In genomic region chr1:16017076-16017460, GRCh38 we compare ENCODE assay signal across 19 cellular contexts. TPM values are rescaled to one million over a fixed set of nuclear protein-coding genes. Genes with fewer than 3 reads are reported as not detected.
DNase-seq lines count a peak whose midpoint lies in the region; TF ChIP-seq lines count a peak whose summit lies in the region.
"Had no signal": no experiment of that assay in that cellular context is flagged by ENCODE, and none has a peak within 500 bp of the region (broad histone marks: within the 10 kb centered on the region; RNA-seq: fewer than 3 reads in every experiment).

No MANE protein-coding gene starts in this region.

- H3K4me1 ChIP-seq in adipocyte (ENCODE audit: control insufficient read depth, insufficient read depth, low read length) (peaks cover 70% of the 10 kb centered on the region), sigmoid colon (peaks cover 3 to 94% (median 80%) of the 10 kb centered on the region in 4 donors)

- no peak overlapping the region for H3K4me3 Mint-ChIP-seq in activated CD4-positive, alpha-beta T cell treated with anti-CD3 and anti-CD28 coated beads, Interleukin-2, amount 10 ng/mL, durations not matched to agents 7 days and 5 days
- H3K4me3 Mint-ChIP-seq in activated CD4-positive, alpha-beta memory T cell treated with anti-CD3 and anti-CD28 coated beads, Interleukin-2, amount 10 ng/mL, durations not matched to agents 7 days and 5 days, result no peak overlapping the region
- H3K4me3 Mint-ChIP-seq: activated naive CD8-positive, alpha-beta T cell treated with anti-CD3 and anti-CD28 coated beads for 36 hours; T-helper 1 cell treated with Interleukin-12 subunit alpha and Interleukin-12 subunit beta and Interleukin-4 antibody, amounts not matched to agents 30 μg/mL and 1 μg/mL, for 36 hours had no signal

- peak overlapping the region; percentile 90 for H3K9ac ChIP-seq in adipocyte (ENCODE audit: low read length)

- peaks cover 4% of the 10 kb centered on the region for H3K4me1 Mint-ChIP-seq in activated CD4-positive, alpha-beta T cell treated with anti-CD3 and anti-CD28 coated beads, Interleukin-2, amount 10 ng/mL, durations not matched to agents 7 days and 5 days
- peaks cover 5% of the 10 kb centered on the region for H3K4me1 Mint-ChIP-seq in activated CD4-positive, alpha-beta memory T cell treated with anti-CD3 and anti-CD28 coated beads, Interleukin-2, amount 10 ng/mL, durations not matched to agents 7 days and 5 days

- TF ChIP-seq EP300 in sigmoid colon (IDR thresholded peaks at IDR 0.05), result no peak

- CTCF ChIA-PET in AG04449 (lab: Yijun Ruan, JAX), result interaction anchor here (1.2 to 8.1 kb wide), 3 partner anchors 9 to 225 kb away, joined by 3 to 97 read pairs (median 15); no protein-coding TSS in a partner anchor
- CTCF ChIA-PET in activated CD4-positive, alpha-beta T cell treated with anti-CD3 and anti-CD28 coated beads, Interleukin-2, amount 10 ng/mL, durations not matched to agents 7 days and 5 days (lab: Charles Lee), result no interaction called here
- CTCF ChIA-PET in activated CD4-positive, alpha-beta memory T cell treated with anti-CD3 and anti-CD28 coated beads, Interleukin-2, amount 10 ng/mL, durations not matched to agents 7 days and 5 days (lab: Charles Lee), result no interaction called here

- H3K9me3 Mint-ChIP-seq in activated CD4-positive, alpha-beta T cell treated with anti-CD3 and anti-CD28 coated beads, Interleukin-2, amount 10 ng/mL, durations not matched to agents 7 days and 5 days, result no peaks in the 10 kb centered on the region
- no peaks in the 10 kb centered on the region for H3K9me3 Mint-ChIP-seq in activated CD4-positive, alpha-beta memory T cell treated with anti-CD3 and anti-CD28 coated beads, Interleukin-2, amount 10 ng/mL, durations not matched to agents 7 days and 5 days
- H3K9me3 Mint-ChIP-seq: activated naive CD8-positive, alpha-beta T cell treated with anti-CD3 and anti-CD28 coated beads for 36 hours; T-helper 1 cell treated with Interleukin-12 subunit alpha and Interleukin-12 subunit beta and Interleukin-4 antibody, amounts not matched to agents 30 μg/mL and 1 μg/mL, for 36 hours had no signal

- H3K36me3 Mint-ChIP-seq in activated CD4-positive, alpha-beta T cell treated with anti-CD3 and anti-CD28 coated beads, Interleukin-2, amount 10 ng/mL, durations not matched to agents 7 days and 5 days (ENCODE audit: low read depth), result no peaks in the 10 kb centered on the region
- no peaks in the 10 kb centered on the region for H3K36me3 Mint-ChIP-seq in activated CD4-positive, alpha-beta memory T cell treated with anti-CD3 and anti-CD28 coated beads, Interleukin-2, amount 10 ng/mL, durations not matched to agents 7 days and 5 days (ENCODE audit: low read depth)
- H3K36me3 Mint-ChIP-seq: activated naive CD8-positive, alpha-beta T cell treated with anti-CD3 and anti-CD28 coated beads for 36 hours had no signal

- 85 to 87% methylated on average over 10 of the region's 10 CpGs for WGBS in sigmoid colon, 2 donors

- H3K36me3 ChIP-seq in adipocyte (ENCODE audit: control insufficient read depth, insufficient read depth, low read length, severe bottlenecking) (no peaks in the 10 kb centered on the region), sigmoid colon (no peaks in the 10 kb centered on the region)

- DNase-seq in AG04449 (ENCODE audit: low read depth, low spot score) (no peak), adipocyte (ENCODE audit: low read depth) (no peak), sigmoid colon (no peak), T-helper 1 cell (no peak)
- DNase-seq in activated CD4-positive, alpha-beta T cell treated with anti-CD3 and anti-CD28 coated beads, Interleukin-2, amount 10 ng/mL, durations not matched to agents 7 days and 5 days, result no peak
- no peak for DNase-seq in effector CD4-positive, alpha-beta T cell
- no peak for DNase-seq in activated CD4-positive, alpha-beta memory T cell treated with anti-CD3 and anti-CD28 coated beads, Interleukin-2, amount 10 ng/mL, durations not matched to agents 7 days and 5 days
- DNase-seq: ACHN; activated naive CD8-positive, alpha-beta T cell treated with anti-CD3 and anti-CD28 coated beads for 36 hours; NCI-H1436 treated with DMSO at 0.1 percent for 48 hours; NCI-H526 treated with DMSO at 0.1 percent for 48 hours; stimulated activated naive CD4-positive, alpha-beta T cell had no signal

- TF ChIP-seq CTCF in AG04449 (IDR thresholded peaks at IDR 0.05; ENCODE audit: insufficient read depth, low read length, missing control alignments), result no peak
- no peak for TF ChIP-seq CTCF in sigmoid colon (IDR thresholded peaks at IDR 0.05)

- H3K9me3 ChIP-seq in adipocyte (ENCODE audit: control insufficient read depth, low read length) (no peaks in the 10 kb centered on the region), sigmoid colon (no peaks in the 10 kb centered on the region)
- H3K9me3 ChIP-seq: mucosa of descending colon had no signal

- H3K27me3 ChIP-seq in adipocyte (replicated peaks; ENCODE audit: control insufficient read depth, insufficient read depth, low read length) (peaks cover 4% of the 10 kb centered on the region), layer of hippocampus (ENCODE audit: control insufficient read depth, insufficient read depth, low read length) (peaks cover 3% of the 10 kb centered on the region), sigmoid colon (no peaks in the 10 kb centered on the region)

- intact Hi-C loops in sigmoid colon (cut with DNase I), result no loop called here

- H3K27ac ChIP-seq in layer of hippocampus (ENCODE audit: low read depth, low read length), result peak overlapping the region; percentile 69
- peak overlapping the region; percentile 92 to 94 (median 94) for H3K27ac ChIP-seq in sigmoid colon

- TF ChIP-seq POLR2A in sigmoid colon (IDR thresholded peaks at IDR 0.05), result no peak

- POLR2A ChIA-PET in AG04449 (lab: Yijun Ruan, JAX), result no interaction called here
- POLR2A ChIA-PET in activated CD4-positive, alpha-beta T cell treated with anti-CD3 and anti-CD28 coated beads, Interleukin-2, amount 10 ng/mL, durations not matched to agents 7 days and 5 days (lab: Charles Lee), result no interaction called here
- POLR2A ChIA-PET in activated CD4-positive, alpha-beta memory T cell treated with anti-CD3 and anti-CD28 coated beads, Interleukin-2, amount 10 ng/mL, durations not matched to agents 7 days and 5 days (lab: Charles Lee), result no interaction called here

- no peak overlapping the region for H3K27ac Mint-ChIP-seq in activated CD4-positive, alpha-beta T cell treated with anti-CD3 and anti-CD28 coated beads, Interleukin-2, amount 10 ng/mL, durations not matched to agents 7 days and 5 days
- no peak overlapping the region for H3K27ac Mint-ChIP-seq in activated CD4-positive, alpha-beta memory T cell treated with anti-CD3 and anti-CD28 coated beads, Interleukin-2, amount 10 ng/mL, durations not matched to agents 7 days and 5 days
- H3K27ac Mint-ChIP-seq: activated naive CD8-positive, alpha-beta T cell treated with anti-CD3 and anti-CD28 coated beads for 36 hours; progenitor cell of endocrine pancreas; T-helper 1 cell treated with Interleukin-12 subunit alpha and Interleukin-12 subunit beta and Interleukin-4 antibody, amounts not matched to agents 30 μg/mL and 1 μg/mL, for 36 hours had no signal

- H3K27me3 Mint-ChIP-seq in activated CD4-positive, alpha-beta T cell treated with anti-CD3 and anti-CD28 coated beads, Interleukin-2, amount 10 ng/mL, durations not matched to agents 7 days and 5 days, result no peaks in the 10 kb centered on the region
- H3K27me3 Mint-ChIP-seq in activated CD4-positive, alpha-beta memory T cell treated with anti-CD3 and anti-CD28 coated beads, Interleukin-2, amount 10 ng/mL, durations not matched to agents 7 days and 5 days, result peaks cover 16% of the 10 kb centered on the region

- H3K4me3 ChIP-seq in AG04449 (ENCODE audit: low read depth, low read length) (peak overlapping the region; percentile 25), adipocyte (ENCODE audit: low read length) (peak overlapping the region; percentile 79), sigmoid colon (peak overlapping the region; percentile 40 to 63 (median 56))
- H3K4me3 ChIP-seq: mucosa of descending colon had no signal

RNA-seq across cellular contexts. Expression of gene HSPB7, which starts 0.8 kb away (rescaled TPM):
- 100 to 1,000 TPM in 2 of 4 donors, 10 to 100 TPM in 2; 44.4 to 224 (median 86.3) TPM for total RNA-seq in sigmoid colon
- polyA plus RNA-seq in sigmoid colon, result 10 to 100 TPM in 1 of 3 donors, 1 to 10 TPM in 2; 6.7 to 22.7 (median 7.2) TPM
- total RNA-seq in activated CD4-positive, alpha-beta T cell treated with anti-CD3 and anti-CD28 coated beads, Interleukin-2, amount 10 ng/mL, durations not matched to agents 7 days and 5 days, result not detected
- not detected for total RNA-seq in activated CD4-positive, alpha-beta memory T cell treated with anti-CD3 and anti-CD28 coated beads, Interleukin-2, amount 10 ng/mL, durations not matched to agents 7 days and 5 days
- total RNA-seq: activated naive CD8-positive, alpha-beta T cell treated with anti-CD3 and anti-CD28 coated beads for 36 hours; epithelial cell of proximal tubule; H4; progenitor cell of endocrine pancreas had no signal

RNA-seq across cellular contexts. Expression of gene CLCNKA, which starts 4.8 kb away (rescaled TPM):
- total RNA-seq in sigmoid colon, result 1 to 10 TPM in 1 of 4 donors, not detected in 3; 1.1 TPM
- polyA plus RNA-seq in sigmoid colon, result under 1 TPM in 1 of 3 donors, not detected in 2; 0.13 TPM
- not detected for total RNA-seq in activated CD4-positive, alpha-beta T cell treated with anti-CD3 and anti-CD28 coated beads, Interleukin-2, amount 10 ng/mL, durations not matched to agents 7 days and 5 days
- under 1 TPM; 0.13 to 0.20 TPM for total RNA-seq in activated CD4-positive, alpha-beta memory T cell treated with anti-CD3 and anti-CD28 coated beads, Interleukin-2, amount 10 ng/mL, durations not matched to agents 7 days and 5 days
- total RNA-seq: activated naive CD8-positive, alpha-beta T cell treated with anti-CD3 and anti-CD28 coated beads for 36 hours; cerebellum; epithelial cell of proximal tubule; H4 had no signal

RNA-seq across cellular contexts. Expression of gene SRARP, which starts 13.0 kb away (rescaled TPM):
- total RNA-seq in sigmoid colon, result not detected
- polyA plus RNA-seq in sigmoid colon, result under 1 TPM in 1 of 3 donors, not detected in 2; under 0.01 TPM
- not detected for total RNA-seq in activated CD4-positive, alpha-beta T cell treated with anti-CD3 and anti-CD28 coated beads, Interleukin-2, amount 10 ng/mL, durations not matched to agents 7 days and 5 days
- not detected for total RNA-seq in activated CD4-positive, alpha-beta memory T cell treated with anti-CD3 and anti-CD28 coated beads, Interleukin-2, amount 10 ng/mL, durations not matched to agents 7 days and 5 days
- total RNA-seq: activated naive CD8-positive, alpha-beta T cell treated with anti-CD3 and anti-CD28 coated beads for 36 hours; epithelial cell of proximal tubule; H4; mucosa of descending colon; progenitor cell of endocrine pancreas had no signal

RNA-seq across cellular contexts. Expression of gene CLCNKB, which starts 26.5 kb away (rescaled TPM):
- total RNA-seq in sigmoid colon, result under 1 TPM in 3 of 4 donors, not detected in 1; 0.28 to 0.71 (median 0.33) TPM
- under 1 TPM in 1 of 3 donors, not detected in 2; 0.04 TPM for polyA plus RNA-seq in sigmoid colon
- not detected for total RNA-seq in activated CD4-positive, alpha-beta T cell treated with anti-CD3 and anti-CD28 coated beads, Interleukin-2, amount 10 ng/mL, durations not matched to agents 7 days and 5 days
- total RNA-seq in activated CD4-positive, alpha-beta memory T cell treated with anti-CD3 and anti-CD28 coated beads, Interleukin-2, amount 10 ng/mL, durations not matched to agents 7 days and 5 days, result not detected
- total RNA-seq: activated naive CD8-positive, alpha-beta T cell treated with anti-CD3 and anti-CD28 coated beads for 36 hours; H4 had no signal

RNA-seq across cellular contexts. Expression of gene ZBTB17, which starts 41.2 kb away (rescaled TPM):
- total RNA-seq in sigmoid colon, result 10 to 100 TPM; 22.1 to 38.5 (median 26.5) TPM
- 10 to 100 TPM; 17.4 to 38.7 (median 18.3) TPM for polyA plus RNA-seq in sigmoid colon
- total RNA-seq in activated CD4-positive, alpha-beta T cell treated with anti-CD3 and anti-CD28 coated beads, Interleukin-2, amount 10 ng/mL, durations not matched to agents 7 days and 5 days, result 10 to 100 TPM; 34.8 to 38.8 TPM
- 10 to 100 TPM; 43.8 to 48.0 TPM for total RNA-seq in activated CD4-positive, alpha-beta memory T cell treated with anti-CD3 and anti-CD28 coated beads, Interleukin-2, amount 10 ng/mL, durations not matched to agents 7 days and 5 days

Comparison
In these comparisons a context has a peak if more than half of its experiments do, and no peak if none do; other contexts are left out.
1. H3K4me3 ChIP-seq: peak in every context shown above with its lines; median percentile 79 in adipocyte; 56 in sigmoid colon; 25 in AG04449.
2. RNA of gene HSPB7, which starts 0.8 kb away (total RNA-seq): 44.4 to 224 TPM in sigmoid colon; not detected in activated CD4-positive, alpha-beta T cell treated with anti-CD3 and anti-CD28 coated beads, Interleukin-2, amount 10 ng/mL, durations not matched to agents 7 days and 5 days and not detected in activated CD4-positive, alpha-beta memory T cell treated with anti-CD3 and anti-CD28 coated beads, Interleukin-2, amount 10 ng/mL, durations not matched to agents 7 days and 5 days; every median in the first group is over 10 times any median in the second.